In the genomic region with DNA sequence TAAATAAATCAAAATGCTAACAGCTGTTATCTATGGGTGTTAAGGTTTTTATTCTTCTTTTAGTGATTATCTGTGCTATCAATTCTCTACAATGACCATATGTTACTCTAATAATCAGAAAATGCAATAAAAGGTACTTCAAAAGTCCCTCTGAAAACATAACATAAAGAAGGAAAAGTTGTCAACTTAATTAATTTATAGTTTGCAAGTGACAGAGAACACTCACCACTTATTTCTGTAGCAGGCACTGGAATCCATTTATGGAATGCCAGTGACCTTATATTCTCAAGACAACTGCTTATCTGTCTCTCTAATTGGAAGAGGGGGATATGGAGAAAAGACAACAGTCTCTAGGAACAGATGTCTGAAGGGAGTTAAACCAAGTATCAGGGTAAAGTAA, we compare ENCODE assay signal across 27 cellular contexts.
"Had no signal": no experiment of that assay in that cellular context is flagged by ENCODE, and none has a peak within 500 bp of the region (broad histone marks: within the 10 kb centered on the region; RNA-seq: fewer than 3 reads in every experiment).

No MANE protein-coding gene starts in this region.

- H3K4me1 ChIP-seq: colonic mucosa, esophagus muscularis mucosa, foreskin keratinocyte, gastroesophageal sphincter, neural progenitor cell, parathyroid adenoma, spleen, testis had no signal

- FAIRE-seq: kidney had no signal

- H3K36me3 ChIP-seq: colonic mucosa, esophagus muscularis mucosa, gastroesophageal sphincter, heart left ventricle, neural progenitor cell, spleen, tibial artery had no signal

- H3K27ac ChIP-seq: colonic mucosa, esophagus muscularis mucosa, foreskin keratinocyte, gastroesophageal sphincter, heart left ventricle, hepatocyte, neural progenitor cell, parathyroid adenoma, spleen, testis, tibial artery had no signal

- H3K27me3 Mint-ChIP-seq: dendritic cell treated with granulocyte-macrophage colony-stimulating factor and Interleukin-4, amounts not matched to agents 40 ng/mL and 50 ng/mL, for 4 days; progenitor cell of endocrine pancreas; stimulated activated memory B cell treated with anti-CD40 and anti-IgM and Interleukin-4, amounts not matched to agents 10 μg/mL and 1 μg/mL and 100 μg/mL, for 72 hours; type B pancreatic cell had no signal

- H3K4me1 Mint-ChIP-seq: neural progenitor cell; stimulated activated memory B cell treated with anti-CD40 and anti-IgM and Interleukin-4, amounts not matched to agents 10 μg/mL and 1 μg/mL and 100 μg/mL, for 72 hours had no signal

- DNase-seq: colonic mucosa; effector CD8-positive, alpha-beta T cell; endodermal cell; heart left ventricle; kidney; mesenchymal stem cell; midbrain; spleen; stimulated activated CD4-positive, alpha-beta T cell treated with anti-CD3 and anti-CD28 coated beads, Interleukin-4, amount 100 ng/mL, for 4 hours; stimulated activated naive CD8-positive, alpha-beta T cell treated with anti-CD3 and anti-CD28 coated beads, Interleukin-15, Interleukin-2, amounts not matched to agents 100 U/mL and 50 U/mL, for 24 hours; substantia nigra; testis; tibial artery had no signal

- H2AFZ ChIP-seq: hepatocyte, neural progenitor cell, parathyroid adenoma had no signal

- H3K9me3 ChIP-seq: colonic mucosa, esophagus muscularis mucosa, gastroesophageal sphincter, heart left ventricle, spleen, testis, tibial artery had no signal

- H3K79me2 ChIP-seq: hepatocyte, parathyroid adenoma had no signal

- H3K4me2 ChIP-seq: hepatocyte, neural progenitor cell had no signal

- H3K4me3 Mint-ChIP-seq: dendritic cell treated with granulocyte-macrophage colony-stimulating factor and Interleukin-4, amounts not matched to agents 40 ng/mL and 50 ng/mL, for 4 days; endodermal cell; natural killer cell treated with Interleukin-12 subunit alpha and Interleukin-12 subunit beta and Interleukin-15 and Interleukin-18, amount 100 ng/mL, for 72 hours; neural progenitor cell; stimulated activated memory B cell treated with anti-CD40 and anti-IgM and Interleukin-4, amounts not matched to agents 10 μg/mL and 1 μg/mL and 100 μg/mL, for 72 hours; type B pancreatic cell had no signal

- H3K9me3 Mint-ChIP-seq: dendritic cell treated with granulocyte-macrophage colony-stimulating factor and Interleukin-4, amounts not matched to agents 40 ng/mL and 50 ng/mL, for 4 days; endodermal cell; natural killer cell treated with Interleukin-12 subunit alpha and Interleukin-12 subunit beta and Interleukin-15 and Interleukin-18, amount 100 ng/mL, for 72 hours; neural progenitor cell; type B pancreatic cell had no signal

- H3K36me3 Mint-ChIP-seq: natural killer cell treated with Interleukin-12 subunit alpha and Interleukin-12 subunit beta and Interleukin-15 and Interleukin-18, amount 100 ng/mL, for 72 hours; neural progenitor cell; stimulated activated memory B cell treated with anti-CD40 and anti-IgM and Interleukin-4, amounts not matched to agents 10 μg/mL and 1 μg/mL and 100 μg/mL, for 72 hours had no signal

- H3K4me3 ChIP-seq: colonic mucosa, esophagus muscularis mucosa, gastroesophageal sphincter, heart left ventricle, hepatocyte, lung, neural progenitor cell, spleen, testis, tibial artery had no signal

- H3K9ac ChIP-seq: neural progenitor cell, parathyroid adenoma had no signal

- H3K27me3 ChIP-seq: colonic mucosa, foreskin keratinocyte, gastroesophageal sphincter, hepatocyte, neural progenitor cell, spleen, testis, tibial artery had no signal

- H3K27ac Mint-ChIP-seq: dendritic cell treated with granulocyte-macrophage colony-stimulating factor and Interleukin-4, amounts not matched to agents 40 ng/mL and 50 ng/mL, for 4 days; endodermal cell; natural killer cell treated with Interleukin-12 subunit alpha and Interleukin-12 subunit beta and Interleukin-15 and Interleukin-18, amount 100 ng/mL, for 72 hours; neural progenitor cell; progenitor cell of endocrine pancreas; stimulated activated memory B cell treated with anti-CD40 and anti-IgM and Interleukin-4, amounts not matched to agents 10 μg/mL and 1 μg/mL and 100 μg/mL, for 72 hours; type B pancreatic cell had no signal

- ATAC-seq: foreskin keratinocyte; gastroesophageal sphincter; heart left ventricle; left lobe of liver; natural killer cell treated with Interleukin-12 subunit alpha and Interleukin-12 subunit beta and Interleukin-15 and Interleukin-18, amount 100 ng/mL, for 72 hours; sciatic nerve; stimulated activated memory B cell treated with anti-CD40 and anti-IgM and Interleukin-4, amounts not matched to agents 10 μg/mL and 1 μg/mL and 100 μg/mL, for 72 hours; stimulated activated naive CD8-positive, alpha-beta T cell treated with anti-CD3 and anti-CD28 coated beads, Interleukin-15, Interleukin-2, amounts not matched to agents 100 U/mL and 50 U/mL, for 24 hours had no signal
